In genomic region chr1:218557731-218558130, GRCh38 we compare ENCODE assay signal across 11 cellular contexts.
DNase-seq lines count a peak whose midpoint lies in the region; FAIRE-seq and TF ChIP-seq lines count a peak whose summit lies in the region.
"Had no signal": no experiment of that assay in that cellular context is flagged by ENCODE, and none has a peak within 500 bp of the region (broad histone marks: within the 10 kb centered on the region; RNA-seq: fewer than 3 reads in every experiment).

No MANE protein-coding gene starts in this region.

- H3K27me3 ChIP-seq in astrocyte (ENCODE audit: insufficient read depth, low read length), result no peaks in the 10 kb centered on the region
- H3K27me3 ChIP-seq: BLaER1 had no signal

- POLR2A ChIA-PET in activated CD4-positive, alpha-beta memory T cell treated with anti-CD3 and anti-CD28 coated beads, Interleukin-2, amount 10 ng/mL, durations not matched to agents 7 days and 5 days (lab: Charles Lee), result no interaction called here

- H3K4me1 Mint-ChIP-seq in astrocyte (ENCODE audit: low read depth, unreplicated experiment), result no peaks in the 10 kb centered on the region
- no peaks in the 10 kb centered on the region for H3K4me1 Mint-ChIP-seq in activated CD4-positive, alpha-beta memory T cell treated with anti-CD3 and anti-CD28 coated beads, Interleukin-2, amount 10 ng/mL, durations not matched to agents 7 days and 5 days
- H3K4me1 Mint-ChIP-seq: IgD-negative memory B cell had no signal

- FAIRE-seq in astrocyte (lab: Jason Lieb, UNC), result no peak

- CTCF ChIA-PET in activated CD4-positive, alpha-beta memory T cell treated with anti-CD3 and anti-CD28 coated beads, Interleukin-2, amount 10 ng/mL, durations not matched to agents 7 days and 5 days (lab: Charles Lee), result no interaction called here

- H4K20me1 ChIP-seq in astrocyte (ENCODE audit: insufficient read depth, low read length), result no peaks in the 10 kb centered on the region
- H4K20me1 ChIP-seq: BLaER1 had no signal

- peaks cover 4% of the 10 kb centered on the region for H3K9me3 Mint-ChIP-seq in astrocyte (ENCODE audit: unreplicated experiment)
- H3K9me3 Mint-ChIP-seq in activated CD4-positive, alpha-beta memory T cell treated with anti-CD3 and anti-CD28 coated beads, Interleukin-2, amount 10 ng/mL, durations not matched to agents 7 days and 5 days, result no peaks in the 10 kb centered on the region
- H3K9me3 Mint-ChIP-seq: activated T-helper 1 cell treated with anti-CD3 and anti-CD28 coated beads, Interleukin-12 subunit alpha, Interleukin-12 subunit beta, Interleukin-2, Interleukin-4 antibody, amounts not matched to agents 30 ng/mL and 10 ng/mL and 1 ng/mL, durations not matched to agents 14 hours and 24 hours and 36 hours had no signal

- DNase-seq in Caki2 (ENCODE audit: low read depth), result peak; percentile 31
- peak; percentile 70 for DNase-seq in NCI-H146 treated with DMSO at 0.1 percent for 48 hours (lab: John Stamatoyannopoulos, UW; ENCODE audit: unreplicated experiment)
- peak; percentile 40 for DNase-seq in astrocyte (ENCODE audit: low read depth)
- DNase-seq in kidney tubule cell (ENCODE audit: low spot score), result peak; percentile 69
- DNase-seq in activated CD8-positive, alpha-beta memory T cell treated with anti-CD3 and anti-CD28 coated beads, Interleukin-2, amount 50 U/mL, for 48 hours, result no peak
- no peak for DNase-seq in activated CD4-positive, alpha-beta memory T cell treated with anti-CD3 and anti-CD28 coated beads, Interleukin-2, amount 10 ng/mL, durations not matched to agents 7 days and 5 days
- no peak for DNase-seq in Kasumi-1 (lab: John Stamatoyannopoulos, UW)
- no peak for DNase-seq in ACHN

- in situ Hi-C loops in Caki2 (cut with HindIII; ENCODE audit: low pct_unique_long_range_greater_than_20kb, low sequenced_read_pairs) (no loop called here), ACHN (cut with HindIII; ENCODE audit: low pct_ligation_motif_present, low pct_unique_long_range_greater_than_20kb, low sequenced_read_pairs) (no loop called here)

- H3K9ac ChIP-seq in astrocyte (ENCODE audit: low read length), result no peak overlapping the region
- H3K9ac ChIP-seq: BLaER1 had no signal

- no peak overlapping the region for H2AFZ ChIP-seq in astrocyte (ENCODE audit: low read depth, low read length)

- H3K4me2 ChIP-seq in astrocyte (ENCODE audit: low read length), result no peak overlapping the region
- H3K4me2 ChIP-seq: BLaER1 had no signal

- no peak overlapping the region for H3K4me3 Mint-ChIP-seq in astrocyte (ENCODE audit: unreplicated experiment)
- H3K4me3 Mint-ChIP-seq in activated CD4-positive, alpha-beta memory T cell treated with anti-CD3 and anti-CD28 coated beads, Interleukin-2, amount 10 ng/mL, durations not matched to agents 7 days and 5 days, result no peak overlapping the region
- H3K4me3 Mint-ChIP-seq: activated T-helper 1 cell treated with anti-CD3 and anti-CD28 coated beads, Interleukin-12 subunit alpha, Interleukin-12 subunit beta, Interleukin-2, Interleukin-4 antibody, amounts not matched to agents 30 ng/mL and 10 ng/mL and 1 ng/mL, durations not matched to agents 14 hours and 24 hours and 36 hours; IgD-negative memory B cell had no signal

- H3K36me3 Mint-ChIP-seq in astrocyte (ENCODE audit: low read depth, unreplicated experiment), result no peaks in the 10 kb centered on the region
- H3K36me3 Mint-ChIP-seq in activated CD4-positive, alpha-beta memory T cell treated with anti-CD3 and anti-CD28 coated beads, Interleukin-2, amount 10 ng/mL, durations not matched to agents 7 days and 5 days (ENCODE audit: low read depth), result no peaks in the 10 kb centered on the region
- H3K36me3 Mint-ChIP-seq: IgD-negative memory B cell had no signal

- H3K4me3 ChIP-seq in astrocyte (ENCODE audit: insufficient read depth, low read depth, low read length), result no peak overlapping the region
- H3K4me3 ChIP-seq: BLaER1 had no signal

- H3K36me3 ChIP-seq in astrocyte (ENCODE audit: insufficient read depth, low read length), result no peaks in the 10 kb centered on the region
- H3K36me3 ChIP-seq: BLaER1 had no signal

- H3K27ac Mint-ChIP-seq in astrocyte (ENCODE audit: unreplicated experiment), result no peak overlapping the region
- no peak overlapping the region for H3K27ac Mint-ChIP-seq in activated CD4-positive, alpha-beta memory T cell treated with anti-CD3 and anti-CD28 coated beads, Interleukin-2, amount 10 ng/mL, durations not matched to agents 7 days and 5 days
- H3K27ac Mint-ChIP-seq: activated T-helper 1 cell treated with anti-CD3 and anti-CD28 coated beads, Interleukin-12 subunit alpha, Interleukin-12 subunit beta, Interleukin-2, Interleukin-4 antibody, amounts not matched to agents 30 ng/mL and 10 ng/mL and 1 ng/mL, durations not matched to agents 14 hours and 24 hours and 36 hours; IgD-negative memory B cell had no signal

- no peaks in the 10 kb centered on the region for H3K79me2 ChIP-seq in astrocyte (ENCODE audit: insufficient read depth, low read length)

- H3K27me3 Mint-ChIP-seq in astrocyte (ENCODE audit: low read depth, unreplicated experiment), result no peaks in the 10 kb centered on the region
- no peaks in the 10 kb centered on the region for H3K27me3 Mint-ChIP-seq in activated CD4-positive, alpha-beta memory T cell treated with anti-CD3 and anti-CD28 coated beads, Interleukin-2, amount 10 ng/mL, durations not matched to agents 7 days and 5 days

- peaks cover 6% of the 10 kb centered on the region for H3K4me1 ChIP-seq in astrocyte (ENCODE audit: insufficient read depth, low read length)
- H3K4me1 ChIP-seq: BLaER1 had no signal

- H3K27ac ChIP-seq in astrocyte (ENCODE audit: low read depth, low read length), result no peak overlapping the region
- H3K27ac ChIP-seq: BLaER1 had no signal

- no peak for TF ChIP-seq CTCF in astrocyte (IDR thresholded peaks at IDR 0.05; ENCODE audit: insufficient read depth, low read depth, low read length)

- no peaks in the 10 kb centered on the region for H3K9me3 ChIP-seq in astrocyte (ENCODE audit: insufficient read depth, low read depth, low read length)
- H3K9me3 ChIP-seq: BLaER1 had no signal

Comparison
In these comparisons a context has a peak if more than half of its experiments do, and no peak if none do; other contexts are left out.
1. DNase-seq: peak in Caki2 (single experiment), NCI-H146 treated with DMSO at 0.1 percent for 48 hours (single experiment), astrocyte (single experiment) and kidney tubule cell (single experiment); none in activated CD8-positive, alpha-beta memory T cell treated with anti-CD3 and anti-CD28 coated beads, Interleukin-2, amount 50 U/mL, for 48 hours (single experiment), activated CD4-positive, alpha-beta memory T cell treated with anti-CD3 and anti-CD28 coated beads, Interleukin-2, amount 10 ng/mL, durations not matched to agents 7 days and 5 days (single experiment), Kasumi-1 (0 of 2) and ACHN (single experiment).